Comparison of ENCODE assay signal across 8 cellular contexts in genomic region chr12:108561852-108562347, GRCh38. TPM values are rescaled to one million over a fixed set of nuclear protein-coding genes. Genes with fewer than 3 reads are reported as not detected.
DNase-seq lines count a peak whose midpoint lies in the region; ATAC-seq and TF ChIP-seq lines count a peak whose summit lies in the region.

No MANE protein-coding gene starts in this region.

- peaks cover 29 to 76% (median 63%) of the 10 kb centered on the region in 7 donors for H3K4me1 Mint-ChIP-seq in naive thymus-derived CD4-positive, alpha-beta T cell

- peak overlapping the region; percentile 89 for H3K27ac ChIP-seq in colonic mucosa
- peak overlapping the region; percentile 98 for H3K27ac ChIP-seq in naive thymus-derived CD4-positive, alpha-beta T cell (ENCODE audit: low read depth, low read length)

- TF ChIP-seq CTCF in colonic mucosa (IDR thresholded peaks at IDR 0.05): no peak

- peaks cover 14% of the 10 kb centered on the region for H3K4me1 ChIP-seq in colonic mucosa
- peaks cover 27 to 45% of the 10 kb centered on the region in 2 donors for H3K4me1 ChIP-seq in naive thymus-derived CD4-positive, alpha-beta T cell (ENCODE audit: control insufficient read depth in 2 of 2, insufficient read depth in 2 of 2, low read length in 2 of 2)

- peak overlapping the region; percentile 94 to 100 (median 100) for H3K4me3 Mint-ChIP-seq in naive thymus-derived CD4-positive, alpha-beta T cell

- no peaks in the 10 kb centered on the region for H3K27me3 Mint-ChIP-seq in naive thymus-derived CD4-positive, alpha-beta T cell

- peaks cover 0 to 2% (median 0%) of the 10 kb centered on the region in 11 donors for H3K9me3 Mint-ChIP-seq in naive thymus-derived CD4-positive, alpha-beta T cell

- H3K9me3 ChIP-seq in colonic mucosa: no peaks in the 10 kb centered on the region
- no peaks in the 10 kb centered on the region for H3K9me3 ChIP-seq in naive thymus-derived CD4-positive, alpha-beta T cell (ENCODE audit: control insufficient read depth in 2 of 3, low read length in 3 of 3)

- peak overlapping the region; percentile 98 to 100 (median 99) for H3K27ac Mint-ChIP-seq in naive thymus-derived CD4-positive, alpha-beta T cell

- POLR2A ChIA-PET in naive thymus-derived CD4-positive, alpha-beta T cell (lab: Charles Lee): interaction anchor here (0.8 to 15.1 kb wide), 13 partner anchors 8 to 490 kb away, joined by 3 to 200 read pairs (median 6); partner anchors contain the start of genes FICD, SELPLG, SSH1 and USP30

- H3K36me3 Mint-ChIP-seq in naive thymus-derived CD4-positive, alpha-beta T cell: peaks cover 4 to 13% (median 9%) of the 10 kb centered on the region in 5 donors

- peak; percentile 2 for ATAC-seq in GM21447 (IDR thresholded peaks at IDR 0.05; ENCODE audit: unreplicated experiment)
- ATAC-seq in naive thymus-derived CD4-positive, alpha-beta T cell: no peak
- no peak for ATAC-seq in HG03039 (IDR thresholded peaks at IDR 0.05; ENCODE audit: unreplicated experiment)

- intact Hi-C loops in colonic mucosa (cut with DNase I): loop anchor here (2.0 to 10.0 kb wide), 3 partner anchors 57 to 393 kb away; no protein-coding TSS in a partner anchor
- intact Hi-C loops in naive thymus-derived CD4-positive, alpha-beta T cell (cut with micrococcal nuclease): loop anchor here (1.0 to 5.0 kb wide), 20 partner anchors 47 to 1605 kb away; partner anchors contain the start of genes FICD (in 2 of the 2), PRDM4 (in 2 of the 2), PWP1 (in 2 of the 2) and TMEM263 (in 2 of the 2)

- H3K27me3 ChIP-seq in colonic mucosa: no peaks in the 10 kb centered on the region
- H3K27me3 ChIP-seq in naive thymus-derived CD4-positive, alpha-beta T cell (ENCODE audit: control insufficient read depth in 2 of 2, insufficient read depth in 2 of 2, low read length in 2 of 2): no peaks in the 10 kb centered on the region

- DNase-seq in NCI-H146 treated with DMSO at 0.1 percent for 48 hours (lab: John Stamatoyannopoulos, UW; ENCODE audit: unreplicated experiment) (peak; percentile 44), colonic mucosa (no peak), NCI-H2227 (lab: John Stamatoyannopoulos, UW; ENCODE audit: unreplicated experiment) (no peak), D341Med (ENCODE audit: low spot score) (no peak), superior temporal gyrus (ENCODE audit: extremely low spot score) (no peak)
- no peak for DNase-seq in naive thymus-derived CD4-positive, alpha-beta T cell

- H3K4me3 ChIP-seq in colonic mucosa: peak overlapping the region; percentile 86
- H3K4me3 ChIP-seq in naive thymus-derived CD4-positive, alpha-beta T cell (ENCODE audit: low read length): peak overlapping the region; percentile 96

- peaks cover 4% of the 10 kb centered on the region for H3K36me3 ChIP-seq in colonic mucosa
- H3K36me3 ChIP-seq in naive thymus-derived CD4-positive, alpha-beta T cell (ENCODE audit: control insufficient read depth in 2 of 3, insufficient read depth in 3 of 3, low read length in 3 of 3): peaks cover 22 to 51% (median 24%) of the 10 kb centered on the region in 3 experiments

- CTCF ChIA-PET in naive thymus-derived CD4-positive, alpha-beta T cell (lab: Charles Lee): interaction anchor here (0.6 to 5.8 kb wide), 12 partner anchors 9 to 241 kb away, joined by 3 to 74 read pairs (median 5); partner anchors contain the start of gene SELPLG

- H3K9ac ChIP-seq in colonic mucosa (ENCODE audit: low read depth in 2 of 2, low read length in 2 of 2): peak overlapping the region; percentile 60 to 96

RNA-seq across cellular contexts. Expression of gene ISCU, which starts 0.5 kb away (rescaled TPM):
- 10 to 100 TPM; 93.7 to 97.5 TPM for total RNA-seq in colonic mucosa
- 100 to 1,000 TPM in 4 of 5 experiments, 10 to 100 TPM in 1; 51.7 to 212 (median 191) TPM for total RNA-seq in naive thymus-derived CD4-positive, alpha-beta T cell
- 100 to 1,000 TPM; 325 to 401 TPM for polyA plus RNA-seq in naive thymus-derived CD4-positive, alpha-beta T cell

RNA-seq across cellular contexts. Expression of gene SART3, which starts 0.9 kb away (rescaled TPM):
- total RNA-seq in colonic mucosa: 10 to 100 TPM; 41.1 to 64.9 TPM
- total RNA-seq in naive thymus-derived CD4-positive, alpha-beta T cell: 10 to 100 TPM; 80.0 to 99.3 (median 87.6) TPM
- polyA plus RNA-seq in naive thymus-derived CD4-positive, alpha-beta T cell: 10 to 100 TPM; 34.3 to 49.2 TPM

RNA-seq across cellular contexts. Expression of gene TMEM119, which starts 36.0 kb away (rescaled TPM):
- total RNA-seq in colonic mucosa: 1 to 10 TPM; 7.2 to 8.8 TPM
- 1 to 10 TPM in 2 of 5 experiments, under 1 TPM in 2, not detected in 1; 0.27 to 1.6 (median 0.81) TPM for total RNA-seq in naive thymus-derived CD4-positive, alpha-beta T cell
- under 1 TPM; 0.13 to 0.59 TPM for polyA plus RNA-seq in naive thymus-derived CD4-positive, alpha-beta T cell

RNA-seq across cellular contexts. Expression of gene FICD, which starts 46.8 kb away (rescaled TPM):
- total RNA-seq in colonic mucosa: 1 to 10 TPM; 3.5 to 6.2 TPM
- 1 to 10 TPM; 2.8 to 9.7 (median 6.9) TPM for total RNA-seq in naive thymus-derived CD4-positive, alpha-beta T cell
- 1 to 10 TPM; 1.6 to 2.7 TPM for polyA plus RNA-seq in naive thymus-derived CD4-positive, alpha-beta T cell
